In the genomic region with DNA sequence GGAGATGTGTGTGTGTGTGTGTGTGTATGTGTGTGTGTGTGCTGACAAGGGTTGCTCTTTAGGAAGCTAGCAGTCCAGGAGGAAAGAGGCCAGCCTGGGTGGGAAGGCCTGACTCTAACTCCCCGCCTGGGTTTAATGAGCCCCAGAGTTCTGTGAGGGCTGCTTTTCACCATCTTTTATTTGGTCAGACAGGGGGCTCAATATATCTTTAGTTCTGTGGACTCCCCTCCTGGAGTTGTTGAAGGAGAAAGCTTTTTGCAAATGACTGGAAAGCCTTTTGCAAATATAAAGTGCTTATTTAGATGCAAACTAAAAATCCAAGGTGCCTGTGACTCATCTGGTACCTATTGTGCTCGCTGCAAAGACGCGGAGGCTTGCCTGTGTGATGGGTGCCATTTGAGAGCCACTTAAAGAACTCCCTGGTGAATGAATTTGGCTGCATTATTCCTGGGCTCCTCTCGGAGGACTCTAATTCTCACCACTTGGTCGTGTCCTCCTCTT, we compare ENCODE assay signal across 23 cellular contexts. TPM values are rescaled to one million over a fixed set of nuclear protein-coding genes. Genes with fewer than 3 reads are reported as not detected.
DNase-seq lines count a peak whose midpoint lies in the region; FAIRE-seq and TF ChIP-seq lines count a peak whose summit lies in the region.
"Had no signal": no experiment of that assay in that cellular context is flagged by ENCODE, and none has a peak within 500 bp of the region (broad histone marks: within the 10 kb centered on the region; RNA-seq: fewer than 3 reads in every experiment).

No MANE protein-coding gene starts in this region.

- H3K27me3 ChIP-seq in H9 (ENCODE audit: insufficient read depth, low read length) (no peaks in the 10 kb centered on the region), H1 (replicated peaks in 1 of 4; ENCODE audit: control insufficient read depth in 3 of 4, extremely low read depth in 1 of 4, insufficient read depth in 3 of 4, low read length in 3 of 4) (no peaks in the 10 kb centered on the region; a peak in 1 of 7 replicates), neuron (ENCODE audit: insufficient read depth, low read length) (no peaks in the 10 kb centered on the region), esophagus muscularis mucosa (no peaks in the 10 kb centered on the region)
- H3K27me3 ChIP-seq: gastroesophageal sphincter had no signal

- DNase-seq in H9 (peak; percentile 86), NCI-H1436 treated with DMSO at 0.1 percent for 48 hours (lab: John Stamatoyannopoulos, UW) (peak; percentile 94), H1 (ENCODE audit: low read depth in 1 of 2, low spot score in 2 of 2) (peak; percentile 62 to 84), 8988T (no peak), esophagus muscularis mucosa (ENCODE audit: extremely low spot score) (no peak), foreskin fibroblast (no peak)
- DNase-seq: activated CD4-positive, alpha-beta T cell treated with anti-CD3 and anti-CD28 coated beads, Interleukin-2, amount 10 ng/mL, durations not matched to agents 7 days and 5 days; activated naive CD4-positive, alpha-beta T cell treated with anti-CD3 and anti-CD28 coated beads, Interleukin-2, amount 50 U/mL, for 16 hours; AML-193; islet precursor cell; NCI-H1930; NCI-H82 had no signal

- H3K4me2 ChIP-seq in H9 (ENCODE audit: insufficient read depth, insufficient read length, low read length) (peak overlapping the region; percentile 7), H1 (ENCODE audit: insufficient read depth in 1 of 2, low read depth in 2 of 2, low read length in 2 of 2) (peak overlapping the region; percentile 29 to 31)
- H3K4me2 ChIP-seq: smooth muscle cell had no signal

- H3K27ac ChIP-seq in H9 (ENCODE audit: insufficient read length, low read depth, low read length) (peak overlapping the region; percentile 54), H1 (ENCODE audit: low read depth, low read length) (peak overlapping the region; percentile 39; the same call in 1 of the 2 replicates), esophagus muscularis mucosa (replicated peaks in 1 of 4) (no peak overlapping the region)
- H3K27ac ChIP-seq: epithelial cell of prostate, gastroesophageal sphincter, prostate gland, thoracic aorta had no signal

- H4K20me1 ChIP-seq in H9 (ENCODE audit: control insufficient read depth, insufficient read depth, insufficient read length) (no peaks in the 10 kb centered on the region), H1 (replicated peaks in 1 of 2; ENCODE audit: control insufficient read depth in 1 of 2, insufficient read depth in 2 of 2, low read length in 2 of 2) (no peaks in the 10 kb centered on the region)

- peaks cover 24% of the 10 kb centered on the region; the same call in 1 of the 2 replicates for H3K4me1 ChIP-seq in H9 (ENCODE audit: insufficient read depth, low read length)
- peaks cover 12 to 27% (median 20%) of the 10 kb centered on the region in 4 experiments for H3K4me1 ChIP-seq in H1 (replicated peaks in 1 of 4; ENCODE audit: control insufficient read depth in 3 of 4, insufficient read depth in 4 of 4, low read length in 3 of 4)
- H3K4me1 ChIP-seq in neuron (ENCODE audit: insufficient read depth, low read length): peaks cover 28% of the 10 kb centered on the region
- H3K4me1 ChIP-seq in esophagus muscularis mucosa: peaks cover 0 to 12% (median 8%) of the 10 kb centered on the region in 4 donors
- H3K4me1 ChIP-seq: prostate gland had no signal

- H3K9me3 ChIP-seq in H9 (ENCODE audit: control insufficient read depth, low read depth, low read length) (no peaks in the 10 kb centered on the region), H1 (ENCODE audit: insufficient read depth in 2 of 2, low read depth in 1 of 2, low read length in 1 of 2) (no peaks in the 10 kb centered on the region), neuron (ENCODE audit: low read length) (no peaks in the 10 kb centered on the region), esophagus muscularis mucosa (no peaks in the 10 kb centered on the region)
- H3K9me3 ChIP-seq: gastroesophageal sphincter, prostate gland, thoracic aorta had no signal

- H4K91ac ChIP-seq in H9 (ENCODE audit: insufficient read length, low read depth, low read length) (no peak overlapping the region), H1 (replicated peaks; ENCODE audit: insufficient read length, low read length) (peak overlapping the region; percentile 92)

- H4K5ac ChIP-seq in H9 (ENCODE audit: insufficient read length, low read depth, low read length): no peak overlapping the region
- peak overlapping the region; percentile 42 for H4K5ac ChIP-seq in H1 (ENCODE audit: insufficient read length, low read depth, low read length)

- H2BK15ac ChIP-seq in H9 (ENCODE audit: low read depth, low read length) (no peak overlapping the region), H1 (ENCODE audit: low read length) (no peak overlapping the region)

- no CpG with 5 or more reads among the region's 6 CpGs for WGBS in H9 (ENCODE audit: extremely low coverage, insufficient read length, low lambda C conversion rate)
- 1% methylated on average over 6 of the region's 6 CpGs; no CpG with 5 or more reads in 1 of the 2 experiments for WGBS in H1 (ENCODE audit: extremely low coverage in 1 of 2, insufficient coverage in 1 of 2, insufficient read length in 1 of 2, insufficient replicate concordance in 2 of 2, low coverage in 1 of 2, low lambda C conversion rate in 2 of 2, missing lambda C conversion rate in 1 of 2), 2 experiments
- WGBS in esophagus muscularis mucosa: 71% methylated on average over 6 of the region's 6 CpGs

- H2BK12ac ChIP-seq in H9 (ENCODE audit: insufficient read length, low read depth, low read length) (no peak overlapping the region), H1 (ENCODE audit: low read depth, low read length) (peak overlapping the region; percentile 69)

- no peak overlapping the region for H2BK5ac ChIP-seq in H9 (ENCODE audit: insufficient read length, low read length)
- peak overlapping the region; percentile 95 for H2BK5ac ChIP-seq in H1 (ENCODE audit: low read depth, low read length)

- H3K9ac ChIP-seq in H9 (ENCODE audit: extremely low read depth, insufficient read length, low read length) (no peak overlapping the region), H1 (replicated peaks in 1 of 4; ENCODE audit: extremely low read depth in 1 of 4, low read depth in 3 of 4, low read length in 3 of 4) (no peak overlapping the region)

- H3K4me1 Mint-ChIP-seq in H9: peaks cover 62 to 74% of the 10 kb centered on the region in 2 experiments

- H3K79me1 ChIP-seq in H9 (ENCODE audit: insufficient read depth, low read depth, low read length, poor library complexity, severe bottlenecking): no peaks in the 10 kb centered on the region
- H3K79me1 ChIP-seq in H1 (ENCODE audit: low read depth, low read length): no peaks in the 10 kb centered on the region

- TF ChIP-seq RAD21 in H1 (IDR thresholded peaks at IDR 0.05 in 1 of 2, conservative IDR thresholded peaks at IDR 0.05 in 1 of 2; ENCODE audit: low read depth in 2 of 2, low read length in 2 of 2): no peak; a peak in 1 of 4 replicates

- peaks cover 4% of the 10 kb centered on the region; the same call in 1 of the 2 replicates for H3K27me3 Mint-ChIP-seq in H9 (ENCODE audit: low read depth)

- H2AK5ac ChIP-seq in H9 (ENCODE audit: insufficient read length, low read length): no peak overlapping the region
- H2AK5ac ChIP-seq in H1 (ENCODE audit: low read depth, low read length): no peak overlapping the region

- H2AFZ ChIP-seq in H9 (ENCODE audit: low read length) (no peak overlapping the region), H1 (ENCODE audit: low read length) (no peak overlapping the region), neuron (ENCODE audit: low read depth, low read length) (peak overlapping the region; percentile 96)

- peak overlapping the region; percentile 27 to 66 for H3K4me3 Mint-ChIP-seq in H9
- H3K4me3 Mint-ChIP-seq: activated CD4-positive, alpha-beta T cell treated with anti-CD3 and anti-CD28 coated beads, Interleukin-2, amount 10 ng/mL, durations not matched to agents 7 days and 5 days; dendritic cell treated with granulocyte-macrophage colony-stimulating factor and Interleukin-4, amounts not matched to agents 40 ng/mL and 50 ng/mL, for 4 days had no signal

- H3K14ac ChIP-seq in H9 (ENCODE audit: insufficient read depth, low read length): no peak overlapping the region
- H3K14ac ChIP-seq in H1 (ENCODE audit: insufficient read length): no peak overlapping the region

- intact Hi-C loops in esophagus muscularis mucosa (cut with DNase I): no loop called here

- H3K36me3 ChIP-seq in H1 (ENCODE audit: control insufficient read depth in 2 of 4, insufficient read depth in 4 of 4, low read length in 3 of 4) (no peaks in the 10 kb centered on the region), neuron (ENCODE audit: insufficient read depth, low read length) (no peaks in the 10 kb centered on the region), esophagus muscularis mucosa (no peaks in the 10 kb centered on the region)
- H3K36me3 ChIP-seq: gastroesophageal sphincter, prostate gland, thoracic aorta had no signal

- peaks cover 4% of the 10 kb centered on the region for H3K23me2 ChIP-seq in H9 (ENCODE audit: insufficient read length, low read depth, low read length, poor library complexity, severe bottlenecking)
- no peaks in the 10 kb centered on the region; the same call in 1 of the 2 replicates for H3K23me2 ChIP-seq in H1 (ENCODE audit: low read depth, low read length)

- H3K4me3 ChIP-seq in H1 (ENCODE audit: extremely low read depth in 1 of 4, insufficient read depth in 2 of 4, low read depth in 3 of 4, low read length in 4 of 4) (peak overlapping the region in 2 of 4 experiments; percentile 20 to 32; a peak in 3 of 8 replicates), neuron (ENCODE audit: low read length) (peak overlapping the region; percentile 42), esophagus muscularis mucosa (no peak overlapping the region), foreskin fibroblast (ENCODE audit: low read depth in 1 of 2, low read length in 2 of 2) (no peak overlapping the region)
- H3K4me3 ChIP-seq: gastroesophageal sphincter, prostate gland, smooth muscle cell, thoracic aorta had no signal

- TF ChIP-seq CTCF in H9 (conservative IDR thresholded peaks at IDR 0.05) (no peak), H1 (IDR thresholded peaks at IDR 0.05; ENCODE audit: control extremely low read depth in 1 of 3, insufficient read depth in 1 of 3, low read depth in 1 of 3, low read length in 3 of 3) (no peak), esophagus muscularis mucosa (IDR thresholded peaks at IDR 0.05) (no peak), foreskin fibroblast (IDR thresholded peaks at IDR 0.05; ENCODE audit: low read depth, low read length) (no peak)

- peaks cover 0 to 4% (median 2%) of the 10 kb centered on the region in 3 experiments; a peak in 4 of 7 replicates for H3K36me3 Mint-ChIP-seq in H9 (ENCODE audit: insufficient read depth in 1 of 3, low read depth in 3 of 3)

- H3K23ac ChIP-seq in H9 (ENCODE audit: insufficient read length, low read depth, low read length) (no peak overlapping the region), H1 (ENCODE audit: insufficient read length) (no peak overlapping the region)

- peak overlapping the region; percentile 82 to 99 (median 94) for H3K27ac Mint-ChIP-seq in H9
- H3K27ac Mint-ChIP-seq: activated CD4-positive, alpha-beta T cell treated with anti-CD3 and anti-CD28 coated beads, Interleukin-2, amount 10 ng/mL, durations not matched to agents 7 days and 5 days; dendritic cell treated with granulocyte-macrophage colony-stimulating factor and Interleukin-4, amounts not matched to agents 40 ng/mL and 50 ng/mL, for 4 days had no signal

- no peaks in the 10 kb centered on the region for H3K79me2 ChIP-seq in H9 (ENCODE audit: insufficient read depth, low read length)
- H3K79me2 ChIP-seq in H1 (ENCODE audit: control insufficient read depth in 1 of 2, insufficient read depth in 2 of 2, low read length in 2 of 2): no peaks in the 10 kb centered on the region

- H4K8ac ChIP-seq in H9 (replicated peaks; ENCODE audit: insufficient read length, low read depth, low read length): no peak overlapping the region
- no peak overlapping the region for H4K8ac ChIP-seq in H1 (ENCODE audit: extremely low read depth, insufficient read depth, low read length)

- H3K9me3 Mint-ChIP-seq in H9: peaks cover 2 to 4% of the 10 kb centered on the region in 2 experiments; a peak in 3 of 5 replicates
- H3K9me3 Mint-ChIP-seq: activated CD4-positive, alpha-beta T cell treated with anti-CD3 and anti-CD28 coated beads, Interleukin-2, amount 10 ng/mL, durations not matched to agents 7 days and 5 days; dendritic cell treated with granulocyte-macrophage colony-stimulating factor and Interleukin-4, amounts not matched to agents 40 ng/mL and 50 ng/mL, for 4 days had no signal

- CTCF ChIA-PET in H1 (lab: Charles Lee; ENCODE audit: partially characterized antibody): interaction anchor here (0.6 to 2.5 kb wide), 32 partner anchors 10 to 612 kb away, joined by 3 to 27 read pairs (median 4); partner anchors contain the start of gene DRD3

- H2BK20ac ChIP-seq in H9 (ENCODE audit: low read depth, low read length, poor library complexity, severe bottlenecking) (no peak overlapping the region), H1 (ENCODE audit: low read length) (peak overlapping the region; percentile 87)

- H3K18ac ChIP-seq in H9 (ENCODE audit: insufficient read length, low read depth, low read length) (no peak overlapping the region), H1 (ENCODE audit: extremely low read depth, low read length) (peak overlapping the region; percentile 88)

- H3T11ph ChIP-seq in H9 (ENCODE audit: low read length): no peak overlapping the region

- POLR2A ChIA-PET in H1 (lab: Charles Lee; ENCODE audit: partially characterized antibody): interaction anchor here (1.2 to 2.4 kb wide), 2 partner anchors 10 to 25 kb away, joined by 4 to 9 read pairs; partner anchors contain the start of gene DRD3

- H3K4ac ChIP-seq in H9 (ENCODE audit: low read depth, low read length): no peak overlapping the region
- peak overlapping the region; percentile 48 for H3K4ac ChIP-seq in H1 (replicated peaks; ENCODE audit: insufficient read length, low read depth, low read length)

- TF ChIP-seq EP300 in H1 (IDR thresholded peaks at IDR 0.05; ENCODE audit: borderline replicate concordance in 1 of 2, low read depth in 2 of 2, low read length in 2 of 2): peak in 1 of 2 experiments; percentile 63; a peak in 1 of 3 replicates
- TF ChIP-seq EP300 in esophagus muscularis mucosa (IDR thresholded peaks at IDR 0.05): no peak

- peak; percentile 94 for FAIRE-seq in H1 (lab: Jason Lieb, UNC)
- FAIRE-seq: TTC549 had no signal

- H3K56ac ChIP-seq in H9 (ENCODE audit: insufficient read length, low read depth, low read length): no peak overlapping the region
- H3K56ac ChIP-seq in H1 (replicated peaks; ENCODE audit: insufficient read length, low read depth, low read length): no peak overlapping the region

- H2BK120ac ChIP-seq in H9 (ENCODE audit: low read depth, low read length, poor library complexity, severe bottlenecking) (no peak overlapping the region), H1 (replicated peaks; ENCODE audit: low read depth, low read length) (peak overlapping the region; percentile 49)

- no peak for TF ChIP-seq POLR2A in H1 (IDR thresholded peaks at IDR 0.05; ENCODE audit: control extremely low read depth in 1 of 2, low read depth in 2 of 2, low read length in 2 of 2)
- TF ChIP-seq POLR2A in esophagus muscularis mucosa (IDR thresholded peaks at IDR 0.05; ENCODE audit: low read depth): no peak

RNA-seq across cellular contexts. Expression of gene DRD3, which starts 24.5 kb away (rescaled TPM):
- total RNA-seq in H9 (2021) (0.22 TPM in 1 of 2 replicates, not detected in the other), esophagus muscularis mucosa (not detected)
- total RNA-seq in H1 (2021; fragmentation: NEBNext Ultra II Directional; extraction: Animal tissue kit (Norgen Biotek cat#: 25700)): 0.32 and 0.34 TPM in 2 replicates
- 1.2 and 1.3 TPM in 2 replicates for polyA plus RNA-seq in H1 (2011; rRNA removed)
- polyA plus RNA-seq in H1 (2011; cell fraction: cytosol; rRNA removed): 0.59 TPM
- polyA plus RNA-seq in H1 (2011; cell fraction: nucleus; rRNA removed): 0.86 TPM
- 0.18 to 0.46 TPM (median 0.37 TPM) in 4 replicates for polyA plus RNA-seq in H1 (2012, experiment 1 of 2)
- 0.28 TPM for polyA plus RNA-seq in H1 (2012, experiment 2 of 2)
- 1.0 TPM for polyA plus RNA-seq in H1 (2013, experiment 1 of 2)
- polyA plus RNA-seq in H1 (2013, experiment 2 of 2): 0.72 TPM
- 0.22 and 1.2 TPM in 2 replicates for polyA minus RNA-seq in H1 (2011; rRNA and poly(A)+ RNA removed)
- not detected for polyA minus RNA-seq in H1 (2011; cell fraction: cytosol; rRNA and poly(A)+ RNA removed)
- polyA minus RNA-seq in H1 (2011; cell fraction: nucleus; rRNA and poly(A)+ RNA removed): 1.2 TPM
- total RNA-seq: activated CD4-positive, alpha-beta T cell treated with anti-CD3 and anti-CD28 coated beads, Interleukin-2, amount 10 ng/mL, durations not matched to agents 7 days and 5 days; gastroesophageal sphincter; LHCN-M2; lung microvascular endothelial cell; prostate gland; RPMI7951; smooth muscle cell; thoracic aorta had no signal
- polyA plus RNA-seq: smooth muscle cell had no signal

Comparison
In these comparisons a context has a peak if more than half of its experiments do, and no peak if none do; other contexts are left out.
1. DNase-seq: peak in H9 (single experiment), NCI-H1436 treated with DMSO at 0.1 percent for 48 hours (single experiment) and H1 (2 of 2); none in 8988T (single experiment), esophagus muscularis mucosa (single experiment) and foreskin fibroblast (0 of 2).
2. H3K27ac ChIP-seq: peak in H9 (single experiment) and H1 (single experiment); none in esophagus muscularis mucosa (0 of 4).